Comparison of ENCODE assay signal across 17 cellular contexts in genomic region chr7:90842430-90842788, GRCh38.
"Had no signal": no experiment of that assay in that cellular context is flagged by ENCODE, and none has a peak within 500 bp of the region (broad histone marks: within the 10 kb centered on the region; RNA-seq: fewer than 3 reads in every experiment).

No MANE protein-coding gene starts in this region.

- ATAC-seq: heart right ventricle, left lobe of liver, pancreas had no signal

- DNase-seq: activated CD4-positive, alpha-beta T cell treated with anti-CD3 and anti-CD28 coated beads, Interleukin-2, amount 50 U/mL, for 1 hour; activated CD4-positive, CD25-positive, alpha-beta regulatory T cell; activated naive CD4-positive, alpha-beta T cell treated with anti-CD3 and anti-CD28 coated beads, Interleukin-2, amount 50 U/mL, for 16 hours; activated T-cell treated with anti-CD3 and anti-CD28 coated beads for 4 hours; adrenal gland; effector CD8-positive, alpha-beta T cell; heart right ventricle; islet precursor cell; mesendoderm; pancreas; stimulated activated CD4-positive, alpha-beta T cell treated with anti-CD3 and anti-CD28 coated beads, Interleukin-4, amount 100 ng/mL, for 24 hours; thyroid gland; uterus had no signal

- H3K4me1 Mint-ChIP-seq: neural crest cell had no signal

- H3K27me3 ChIP-seq: adrenal gland, heart right ventricle, pancreas, thyroid gland, uterus had no signal

- H3K4me3 Mint-ChIP-seq: neural crest cell had no signal

- H3K27ac Mint-ChIP-seq: activated T-helper 2 cell treated with anti-CD3 and anti-CD28 coated beads, Interferon-gamma antibody, Interleukin-2, Interleukin-4, amounts not matched to agents 10 μg/mL and 5 μg/mL and 100 μg/mL, durations not matched to agents 14 hours and 24 hours and 36 hours had no signal

- H3K4me3 ChIP-seq: adrenal gland, coronary artery, heart right ventricle, pancreas, thyroid gland, uterus had no signal

- H3K36me3 ChIP-seq: adrenal gland, heart right ventricle, pancreas, thyroid gland, uterus had no signal

- H3K9me3 ChIP-seq: pancreas, thyroid gland, uterus had no signal

- H3K4me1 ChIP-seq: adrenal gland, thyroid gland, uterus had no signal

- H3K27ac ChIP-seq: adrenal gland, coronary artery, heart right ventricle, pancreas, thyroid gland, uterus had no signal
